In genomic region chr4:123350191-123350544, GRCh38 we compare ENCODE assay signal across 8 cellular contexts. TPM values are rescaled to one million over a fixed set of nuclear protein-coding genes. Genes with fewer than 3 reads are reported as not detected.
A peak's percentile ranks its signal among the peaks of the same experiment; 100 is the strongest.
DNase-seq lines count a peak whose midpoint lies in the region; ATAC-seq and TF ChIP-seq lines count a peak whose summit lies in the region.

No MANE protein-coding gene starts in this region.

- H3K27me3 ChIP-seq in adipocyte (replicated peaks; ENCODE audit: control insufficient read depth, insufficient read depth, low read length) (no peaks in the 10 kb centered on the region), spleen (replicated peaks in 1 of 7) (no peaks in the 10 kb centered on the region)

- H3K9me3 ChIP-seq in adipocyte (ENCODE audit: control insufficient read depth, low read length) (no peaks in the 10 kb centered on the region), spleen (no peaks in the 10 kb centered on the region)

- H3K9ac ChIP-seq in adipocyte (ENCODE audit: low read length) = no peak overlapping the region

- peak; percentile 73 for ATAC-seq in left lobe of liver
- no peak for ATAC-seq in GM19395 (IDR thresholded peaks at IDR 0.05; ENCODE audit: unreplicated experiment)
- ATAC-seq in GM19452 (IDR thresholded peaks at IDR 0.05; ENCODE audit: unreplicated experiment) = no peak

- TF ChIP-seq CTCF in LNCaP clone FGC (IDR thresholded peaks at IDR 0.05; ENCODE audit: control insufficient read depth, extremely low read depth, insufficient read depth) = peak; percentile 40
- TF ChIP-seq CTCF in spleen (IDR thresholded peaks at IDR 0.05 in 8 of 11, conservative IDR thresholded peaks at IDR 0.05 in 3 of 11) = no peak

- H3K36me3 ChIP-seq in adipocyte (ENCODE audit: control insufficient read depth, insufficient read depth, low read length, severe bottlenecking) = no peaks in the 10 kb centered on the region
- H3K36me3 ChIP-seq in spleen = no peaks in the 10 kb centered on the region

- H3K27ac ChIP-seq in spleen = no peak overlapping the region

- no peak for TF ChIP-seq POLR2A in spleen (IDR thresholded peaks at IDR 0.05)

- in situ Hi-C loops in G401 (cut with HindIII; ENCODE audit: low sequenced_read_pairs) = no loop called here

- WGBS in spleen, 5 donors = 58 to 77% (median 75%) methylated on average over 5 of the region's 5 CpGs

- DNase-seq in G401 (ENCODE audit: low spot score) (peak; percentile 47), LNCaP clone FGC (ENCODE audit: low read depth) (peak; percentile 65), adipocyte (ENCODE audit: low read depth) (peak; percentile 4), left lobe of liver (ENCODE audit: low spot score) (no peak), spleen (no peak)
- no peak for DNase-seq in activated CD4-positive, alpha-beta T cell treated with anti-CD3 and anti-CD28 coated beads, Interleukin-2, amount 50 U/mL, for 4 hours

- intact Hi-C loops in spleen (cut with DNase I; ENCODE audit: low total_unique reads) = no loop called here

- H3K4me1 ChIP-seq in adipocyte (ENCODE audit: control insufficient read depth, insufficient read depth, low read length) = peaks cover 13% of the 10 kb centered on the region
- peaks cover 0 to 7% (median 0%) of the 10 kb centered on the region in 6 donors for H3K4me1 ChIP-seq in spleen

- H3K4me3 ChIP-seq in LNCaP clone FGC (ENCODE audit: low read depth, low read length) (no peak overlapping the region), adipocyte (ENCODE audit: low read length) (no peak overlapping the region), spleen (no peak overlapping the region)

RNA-seq across cellular contexts. Expression of gene SPRY1, which starts 46.4 kb away (rescaled TPM):
- total RNA-seq in G401 (2014; rRNA removed; shearing (Covaris generic)) = 37.3 and 69.8 TPM in 2 replicates
- total RNA-seq in left lobe of liver (15.0 TPM), spleen (10 to 100 TPM; 21.0 to 71.3 (median 36.5) TPM)
- polyA plus RNA-seq in spleen = 10 to 100 TPM in 2 of 3 donors, 1 to 10 TPM in 1; 7.2 to 18.3 (median 10.1) TPM

Comparison
In these comparisons a context has a peak if more than half of its experiments do, and no peak if none do; other contexts are left out.
1. DNase-seq: peak in G401 (single experiment), LNCaP clone FGC (single experiment) and adipocyte (single experiment); none in left lobe of liver (single experiment), activated CD4-positive, alpha-beta T cell treated with anti-CD3 and anti-CD28 coated beads, Interleukin-2, amount 50 U/mL, for 4 hours (0 of 2) and spleen (single experiment).